20 cellular contexts compared by ENCODE assay signal in the genomic region with DNA sequence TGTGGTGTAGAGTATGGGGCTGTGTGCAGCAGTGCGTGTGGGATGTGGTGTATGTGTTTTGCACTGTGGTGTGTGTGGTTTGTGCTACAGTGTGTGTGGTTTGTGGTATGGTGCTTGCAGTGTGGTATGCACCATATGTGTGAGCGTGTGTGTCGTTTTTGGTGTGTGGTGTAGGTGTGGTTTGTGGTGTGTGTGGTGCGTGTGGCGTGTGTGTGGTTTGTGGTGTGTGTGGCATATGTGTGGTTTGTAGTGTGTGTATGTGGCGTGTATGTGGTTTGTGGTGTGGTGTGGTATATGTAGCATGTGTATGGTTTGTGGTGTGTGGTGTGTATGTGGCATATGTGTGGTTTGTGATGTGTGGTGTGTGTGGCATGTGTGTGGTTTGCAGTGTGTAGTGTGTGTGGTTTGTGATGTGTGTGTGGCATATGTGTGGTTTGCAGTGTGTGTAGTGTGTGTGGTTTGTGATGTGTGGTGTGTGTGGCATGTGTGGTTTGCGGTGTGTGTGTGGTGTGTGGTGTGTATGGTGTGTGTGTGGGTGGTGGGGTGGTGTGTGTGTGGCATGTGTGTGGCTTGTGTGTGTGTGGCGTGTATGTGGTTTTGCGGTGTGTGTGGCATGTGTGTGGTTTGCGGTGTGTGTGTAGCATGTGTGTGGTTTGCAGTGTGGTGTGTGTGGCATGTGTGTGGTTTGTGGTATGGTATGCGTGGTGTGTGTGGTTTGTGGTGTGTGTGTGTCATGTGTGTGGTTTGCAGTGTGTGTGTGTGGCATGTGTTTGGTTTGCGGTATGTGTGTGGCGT. TPM values are rescaled to one million over a fixed set of nuclear protein-coding genes. Genes with fewer than 3 reads are reported as not detected.
DNase-seq lines count a peak whose midpoint lies in the region; ATAC-seq and TF ChIP-seq lines count a peak whose summit lies in the region.
"Had no signal": no experiment of that assay in that cellular context is flagged by ENCODE, and none has a peak within 500 bp of the region (broad histone marks: within the 10 kb centered on the region; RNA-seq: fewer than 3 reads in every experiment).

No MANE protein-coding gene starts in this region.

- H3F3A ChIP-seq in DOHH2 (ENCODE audit: control insufficient read depth, insufficient read depth) = no peaks in the 10 kb centered on the region

- peak overlapping the region in 1 of 2 experiments; percentile 50 for H2BK12ac ChIP-seq in mesenchymal stem cell (ENCODE audit: low read length in 2 of 2)

- H3K9me3 ChIP-seq in DOHH2 (ENCODE audit: control insufficient read depth, insufficient read depth, low read length) (no peaks in the 10 kb centered on the region), SK-N-MC (ENCODE audit: low read depth, low read length) (no peaks in the 10 kb centered on the region), mesenchymal stem cell (ENCODE audit: control insufficient read depth, low read length) (no peaks in the 10 kb centered on the region)
- H3K9me3 ChIP-seq: adrenal gland, BE2C, lower lobe of right lung, ovary, upper lobe of left lung had no signal

- no peak overlapping the region for H2AK5ac ChIP-seq in mesenchymal stem cell (ENCODE audit: low read length, severe bottlenecking)

- no peak for ATAC-seq in GM19455 (IDR thresholded peaks at IDR 0.05; ENCODE audit: unreplicated experiment)
- ATAC-seq: lower lobe of right lung, sciatic nerve had no signal

- no peaks in the 10 kb centered on the region for H3K27me3 ChIP-seq in DOHH2 (ENCODE audit: control insufficient read depth, low read length)
- H3K27me3 ChIP-seq in mesenchymal stem cell (ENCODE audit: control insufficient read depth in 1 of 2, insufficient read depth in 1 of 2, low read length in 2 of 2) = no peaks in the 10 kb centered on the region
- H3K27me3 ChIP-seq: adrenal gland, BE2C, hepatocyte, ovary, upper lobe of left lung had no signal

- no peak overlapping the region for H3K27ac ChIP-seq in DOHH2 (ENCODE audit: low read depth, low read length)
- 0 out of 2 replicates have a peak overlapping the region, but pooled peaks have one; percentile 42 for H3K27ac ChIP-seq in SK-N-MC
- H3K27ac ChIP-seq in mesenchymal stem cell (ENCODE audit: low read length, poor library complexity, severe bottlenecking) = no peak overlapping the region
- H3K27ac ChIP-seq: adrenal gland, epithelial cell of prostate, hepatocyte, lower lobe of right lung, ovary, upper lobe of left lung had no signal

- no peak overlapping the region for H2BK15ac ChIP-seq in mesenchymal stem cell (ENCODE audit: low read depth, poor library complexity, severe bottlenecking)

- peak overlapping the region; percentile 37 to 40 for H3K18ac ChIP-seq in mesenchymal stem cell (ENCODE audit: low read depth in 1 of 2, low read length in 2 of 2)

- TF ChIP-seq CTCF in DOHH2 (IDR thresholded peaks at IDR 0.05; ENCODE audit: low read depth, low read length, poor library complexity, severe bottlenecking) = no peak

- peaks cover 6% of the 10 kb centered on the region for H3K79me2 ChIP-seq in DOHH2 (ENCODE audit: control insufficient read depth, low read length)

- H3K9ac ChIP-seq in SK-N-MC (ENCODE audit: insufficient read length) (no peak overlapping the region), mesenchymal stem cell (ENCODE audit: low read length) (no peak overlapping the region)

- H3K14ac ChIP-seq in mesenchymal stem cell (ENCODE audit: low read length in 2 of 2) = peak overlapping the region in 1 of 2 experiments; percentile 80

- H4K8ac ChIP-seq in mesenchymal stem cell (ENCODE audit: low read length) = peak overlapping the region; percentile 67

- H3K36me3 ChIP-seq in DOHH2 (ENCODE audit: control insufficient read depth, low read length) (peaks cover 8% of the 10 kb centered on the region), SK-N-MC (ENCODE audit: insufficient read depth, low read length) (peaks cover 28% of the 10 kb centered on the region; the same call in 1 of the 2 replicates), mesenchymal stem cell (ENCODE audit: control insufficient read depth in 1 of 2, insufficient read depth in 2 of 2, low read depth in 1 of 2, low read length in 2 of 2) (peaks cover 26 to 41% of the 10 kb centered on the region in 2 experiments)
- H3K36me3 ChIP-seq: BE2C, ovary had no signal

- H3K4me2 ChIP-seq in DOHH2 (ENCODE audit: low read length) (peak overlapping the region; percentile 55), mesenchymal stem cell (ENCODE audit: low read length, poor library complexity, severe bottlenecking) (no peak overlapping the region)
- H3K4me2 ChIP-seq: hepatocyte had no signal

- no peak overlapping the region for H2BK5ac ChIP-seq in mesenchymal stem cell (ENCODE audit: low read depth, low read length, poor library complexity, severe bottlenecking)

- H4K91ac ChIP-seq in mesenchymal stem cell (ENCODE audit: low read length) = peak overlapping the region; percentile 90

- H3K4ac ChIP-seq in mesenchymal stem cell (ENCODE audit: low read depth in 1 of 2, low read length in 2 of 2) = peak overlapping the region in 1 of 2 experiments; percentile 61

- H2BK120ac ChIP-seq in mesenchymal stem cell (ENCODE audit: low read depth, low read length) = no peak overlapping the region

- H3K4me3 ChIP-seq in DOHH2 (ENCODE audit: low read length) (peak overlapping the region; percentile 35; the same call in 1 of the 2 replicates), SK-N-MC (no peak overlapping the region), mesenchymal stem cell (ENCODE audit: insufficient read depth in 1 of 2, low read depth in 1 of 2, low read length in 2 of 2) (peak overlapping the region in 1 of 2 experiments; percentile 34)
- H3K4me3 ChIP-seq: adrenal gland, hepatocyte, lower lobe of right lung, ovary, upper lobe of left lung had no signal

- no peaks in the 10 kb centered on the region for H3K9me2 ChIP-seq in DOHH2 (replicated peaks; ENCODE audit: control insufficient read depth, low read length)

- peak; percentile 15 for DNase-seq in activated CD4-positive, alpha-beta T cell treated with anti-CD3 and anti-CD28 coated beads for 48 hours
- DNase-seq in activated CD4-positive, alpha-beta T cell treated with anti-CD3 and anti-CD28 coated beads, Interleukin-2, amount 50 U/mL, for 4 hours = no peak
- DNase-seq in SK-N-MC (ENCODE audit: low read depth, low spot score) = no peak
- no peak for DNase-seq in mesenchymal stem cell
- no peak for DNase-seq in DMS153 (lab: John Stamatoyannopoulos, UW)
- DNase-seq in NCI-H2107 (lab: John Stamatoyannopoulos, UW) = no peak
- DNase-seq: 8988T, adrenal gland, BE2C, foreskin fibroblast, HCEC 1CT, lower lobe of right lung, NCI-H2029, ovary had no signal

- peaks cover 14% of the 10 kb centered on the region; the same call in 1 of the 2 replicates for H4K20me1 ChIP-seq in DOHH2 (ENCODE audit: control insufficient read depth, insufficient read depth, low read depth, low read length)

- H3K4me1 ChIP-seq in DOHH2 (ENCODE audit: control insufficient read depth, low read length) (peaks cover 28% of the 10 kb centered on the region), mesenchymal stem cell (ENCODE audit: control insufficient read depth, insufficient read depth, low read depth, low read length) (peaks cover 24% of the 10 kb centered on the region)
- H3K4me1 ChIP-seq: BE2C, lower lobe of right lung had no signal

- H2AFZ ChIP-seq in mesenchymal stem cell (ENCODE audit: low read depth, low read length) = no peak overlapping the region
- H2AFZ ChIP-seq: hepatocyte had no signal

- WGBS in mesenchymal stem cell = 99% methylated on average over 13 of the region's 13 CpGs

- peaks cover 35% of the 10 kb centered on the region for H3K79me1 ChIP-seq in mesenchymal stem cell (replicated peaks; ENCODE audit: low read length, poor library complexity, severe bottlenecking)

- peak overlapping the region in 1 of 2 experiments; percentile 64 for H3K23ac ChIP-seq in mesenchymal stem cell (ENCODE audit: low read length in 2 of 2)

RNA-seq across cellular contexts. Expression of gene TRAPPC10, which starts 53.5 kb away (rescaled TPM):
- 17.2 TPM for polyA plus RNA-seq in mesenchymal stem cell (2013, experiment 1 of 2)
- 17.3 TPM for polyA plus RNA-seq in mesenchymal stem cell (2013, experiment 2 of 2)
